ENCODE assay signal across 8 cellular contexts in genomic region chr12:27703720-27704452, GRCh38. TPM values are rescaled to one million over a fixed set of nuclear protein-coding genes. Genes with fewer than 3 reads are reported as not detected.
DNase-seq lines count a peak whose midpoint lies in the region; ATAC-seq and TF ChIP-seq lines count a peak whose summit lies in the region.

No MANE protein-coding gene starts in this region.

- DNase-seq in DMS 273 (lab: John Stamatoyannopoulos, UW; ENCODE audit: unreplicated experiment), result peak; percentile 85
- DNase-seq in GM20000 (ENCODE audit: low spot score), result peak; percentile 64
- DNase-seq in HS-5 (ENCODE audit: low read depth), result peak; percentile 72
- peak in 2 of 3 donors; percentile 70 to 91 for DNase-seq in Peyer's patch
- DNase-seq in activated T-helper 1 cell treated with Interleukin-2 at 50 U/mL for 16 hours (ENCODE audit: low read depth), result peak; percentile 32
- DNase-seq in foreskin keratinocyte, result peak; percentile 49 to 77
- DNase-seq in ovary, result peak; percentile 44 to 73 (median 51)
- DNase-seq in upper lobe of right lung, result no peak

- no peaks in the 10 kb centered on the region for H3K27me3 ChIP-seq in Peyer's patch
- H3K27me3 ChIP-seq in foreskin keratinocyte, result no peaks in the 10 kb centered on the region
- H3K27me3 ChIP-seq in ovary, result no peaks in the 10 kb centered on the region
- no peaks in the 10 kb centered on the region for H3K27me3 ChIP-seq in upper lobe of right lung

- H3K9me3 ChIP-seq in Peyer's patch (no peaks in the 10 kb centered on the region), ovary (no peaks in the 10 kb centered on the region), upper lobe of right lung (no peaks in the 10 kb centered on the region)

- TF ChIP-seq EP300 in ovary (IDR thresholded peaks at IDR 0.05), result no peak

- H3K36me3 ChIP-seq in Peyer's patch, result no peaks in the 10 kb centered on the region
- no peaks in the 10 kb centered on the region for H3K36me3 ChIP-seq in ovary
- H3K36me3 ChIP-seq in upper lobe of right lung, result no peaks in the 10 kb centered on the region

- TF ChIP-seq POLR2A in Peyer's patch (IDR thresholded peaks at IDR 0.05), result no peak
- no peak for TF ChIP-seq POLR2A in ovary (IDR thresholded peaks at IDR 0.05)

- intact Hi-C loops in ovary (cut with DNase I) (no loop called here), upper lobe of right lung (cut with DNase I) (no loop called here)

- H3K4me1 ChIP-seq in Peyer's patch, result no peaks in the 10 kb centered on the region
- peaks cover 5% of the 10 kb centered on the region for H3K4me1 ChIP-seq in foreskin keratinocyte
- no peaks in the 10 kb centered on the region for H3K4me1 ChIP-seq in ovary (ENCODE audit: insufficient read depth)
- no peaks in the 10 kb centered on the region for H3K4me1 ChIP-seq in upper lobe of right lung

- TF ChIP-seq CTCF in GM20000 (IDR thresholded peaks at IDR 0.05; ENCODE audit: extremely low read depth, missing control alignments) (peak; percentile 71), Peyer's patch (IDR thresholded peaks at IDR 0.05) (peak; percentile 39 to 93 (median 83)), foreskin keratinocyte (conservative IDR thresholded peaks at IDR 0.05) (peak; percentile 92), ovary (IDR thresholded peaks at IDR 0.05) (peak; percentile 26 to 72 (median 47)), upper lobe of right lung (IDR thresholded peaks at IDR 0.05) (peak; percentile 88)

- WGBS in ovary, 3 donors, result 4 to 6% (median 4%) methylated on average over 4 of the region's 4 CpGs

- ATAC-seq in foreskin keratinocyte (peak; percentile 86), upper lobe of right lung (peak; percentile 97)

- H3K27ac ChIP-seq in Peyer's patch (no peak overlapping the region), foreskin keratinocyte (no peak overlapping the region), ovary (no peak overlapping the region), upper lobe of right lung (no peak overlapping the region)

- H3K4me3 ChIP-seq in Peyer's patch, result no peak overlapping the region
- no peak overlapping the region for H3K4me3 ChIP-seq in ovary
- no peak overlapping the region for H3K4me3 ChIP-seq in upper lobe of right lung

RNA-seq across cellular contexts. Expression of gene MRPS35, which starts 6.7 kb away (rescaled TPM):
- total RNA-seq in Peyer's patch (10 to 100 TPM; 39.8 to 55.3 (median 50.4) TPM), foreskin keratinocyte (62.6 and 68.9 TPM in 2 replicates), ovary (10 to 100 TPM; 27.9 to 44.4 (median 35.5) TPM), upper lobe of right lung (31.3 TPM)
- polyA plus RNA-seq in foreskin keratinocyte (45.9 and 53.7 TPM in 2 replicates), ovary (10 to 100 TPM; 23.3 to 43.4 TPM)

RNA-seq across cellular contexts. Expression of gene REP15, which starts 7.6 kb away (rescaled TPM):
- total RNA-seq in Peyer's patch (10 to 100 TPM; 14.3 to 23.8 (median 17.9) TPM), foreskin keratinocyte (3.4 TPM in 2 replicates), ovary (1 to 10 TPM in 6 of 7 donors, under 1 TPM in 1; 0.57 to 3.5 (median 2.1) TPM), upper lobe of right lung (4.5 TPM)
- polyA plus RNA-seq in foreskin keratinocyte (2.5 and 2.9 TPM in 2 replicates), ovary (1 to 10 TPM; 2.5 to 3.1 TPM)
